11 cellular contexts compared by ENCODE assay signal in genomic region chr9:3331801-3332200, GRCh38.
DNase-seq lines count a peak whose midpoint lies in the region; ATAC-seq, FAIRE-seq and TF ChIP-seq lines count a peak whose summit lies in the region.
"Had no signal": no experiment of that assay in that cellular context is flagged by ENCODE, and none has a peak within 500 bp of the region (broad histone marks: within the 10 kb centered on the region; RNA-seq: fewer than 3 reads in every experiment).

No MANE protein-coding gene starts in this region.

- no peak overlapping the region for H3K9ac ChIP-seq in K562 (ENCODE audit: insufficient read depth in 1 of 2, low read depth in 2 of 2, low read length in 2 of 2)

- H3K9me3 Mint-ChIP-seq in nephron progenitor cell = no peaks in the 10 kb centered on the region
- no peaks in the 10 kb centered on the region for H3K9me3 Mint-ChIP-seq in activated T-cell treated with anti-CD3 and anti-CD28 coated beads, Interleukin-2, amount 50 U/mL, for 72 hours
- H3K9me3 Mint-ChIP-seq: activated T-cell treated with anti-CD3 and anti-CD28 coated beads, Interleukin-2, amount 50 U/mL, for 4 hours had no signal

- no peak overlapping the region for H3K4me3 Mint-ChIP-seq in nephron progenitor cell
- H3K4me3 Mint-ChIP-seq in activated T-cell treated with anti-CD3 and anti-CD28 coated beads, Interleukin-2, amount 50 U/mL, for 72 hours = no peak overlapping the region
- H3K4me3 Mint-ChIP-seq: activated T-cell treated with anti-CD3 and anti-CD28 coated beads, Interleukin-2, amount 50 U/mL, for 4 hours had no signal

- H3K4me1 Mint-ChIP-seq in nephron progenitor cell = no peaks in the 10 kb centered on the region
- no peaks in the 10 kb centered on the region for H3K4me1 Mint-ChIP-seq in activated T-cell treated with anti-CD3 and anti-CD28 coated beads, Interleukin-2, amount 50 U/mL, for 72 hours (ENCODE audit: low read depth)

- TF ChIP-seq EP300 in Ishikawa (IDR thresholded peaks at IDR 0.05; ENCODE audit: borderline replicate concordance) (no peak), K562 (IDR thresholded peaks at IDR 0.05; ENCODE audit: low read length) (no peak)

- H4K20me1 ChIP-seq in K562 (replicated peaks; ENCODE audit: control insufficient read depth, insufficient read depth, low read length) = no peaks in the 10 kb centered on the region

- no peak overlapping the region for H2AFZ ChIP-seq in K562 (ENCODE audit: low read depth, low read length)

- H3K9me1 ChIP-seq in K562 (ENCODE audit: control insufficient read depth, insufficient read depth, low read length) = no peaks in the 10 kb centered on the region

- H3K27ac Mint-ChIP-seq in nephron progenitor cell = no peak overlapping the region
- H3K27ac Mint-ChIP-seq in activated T-cell treated with anti-CD3 and anti-CD28 coated beads, Interleukin-2, amount 50 U/mL, for 72 hours = no peak overlapping the region

- no peaks in the 10 kb centered on the region for H3K36me3 ChIP-seq in K562 (ENCODE audit: control insufficient read depth, insufficient read depth, low read length)

- 51% methylated on average over 2 of the region's 2 CpGs for WGBS in K562 (ENCODE audit: insufficient coverage, low coverage, missing lambda C conversion rate)

- peak; percentile 26 for FAIRE-seq in K562 (lab: Jason Lieb, UNC)
- FAIRE-seq: endometrium had no signal

- H3K79me2 ChIP-seq in K562 (ENCODE audit: control insufficient read depth, insufficient read depth, low read length) = no peaks in the 10 kb centered on the region

- H3K27ac ChIP-seq in K562 (ENCODE audit: extremely low read depth, low read depth, low read length) = no peak overlapping the region

- TF ChIP-seq RAD21 in Ishikawa (IDR thresholded peaks at IDR 0.05; ENCODE audit: low read depth) (peak; percentile 45; the same call in 1 of the 2 replicates), K562 (CRISPR knock-in tag; conservative IDR thresholded peaks at IDR 0.05 in 1 of 2, IDR thresholded peaks at IDR 0.05 in 1 of 2) (peak in 1 of 2 experiments; percentile 31; a peak in 2 of 4 replicates)

- POLR2A ChIA-PET in K562 (lab: Yijun Ruan, JAX) = no interaction called here

- no peaks in the 10 kb centered on the region for H3K9me3 ChIP-seq in K562 (replicated peaks; ENCODE audit: control insufficient read depth, insufficient read depth, low read depth, low read length)

- no peak for TF ChIP-seq POLR2A in K562 (conservative IDR thresholded peaks at IDR 0.05)

- DNase-seq in SHP77 treated with DMSO at 0.1 percent for 48 hours (lab: John Stamatoyannopoulos, UW) = peak; percentile 0
- DNase-seq in SHP77 (lab: John Stamatoyannopoulos, UW) = no peak
- peak in 2 of 4 experiments; percentile 8 to 12 for DNase-seq in K562 (ENCODE audit: extremely low read depth in 1 of 4, low spot score in 3 of 4)
- no peak for DNase-seq in nephron progenitor cell
- DNase-seq in activated T-cell treated with anti-CD3 and anti-CD28 coated beads, Interleukin-2, amount 50 U/mL, for 72 hours = no peak
- DNase-seq: activated T-cell treated with anti-CD3 and anti-CD28 coated beads, Interleukin-2, amount 50 U/mL, for 4 hours; C1 segment of cervical spinal cord had no signal

- no peak overlapping the region for H3K4me3 ChIP-seq in K562

- no TSS peak for BruUV-seq in K562 (replicated peaks; lab: Mats Ljungman, UMichigan)

- peaks cover 0 to 4% of the 10 kb centered on the region in 2 experiments; a peak in 1 of 5 replicates for H3K4me1 ChIP-seq in K562 (replicated peaks in 1 of 2; ENCODE audit: control insufficient read depth in 2 of 2, insufficient read depth in 2 of 2, low read length in 2 of 2)

- TF ChIP-seq CTCF in K562 (IDR thresholded peaks at IDR 0.05 in 2 of 3, conservative IDR thresholded peaks at IDR 0.05 in 1 of 3; ENCODE audit: insufficient read depth in 2 of 3, low read depth in 1 of 3, low read length in 3 of 3) = peak; percentile 19 to 40 (median 34); a peak in 3 of 6 replicates
- TF ChIP-seq CTCF in nephron progenitor cell (IDR thresholded peaks at IDR 0.05) = peak; percentile 32

- peaks cover 8% of the 10 kb centered on the region for H3K36me3 Mint-ChIP-seq in nephron progenitor cell (ENCODE audit: low read depth)
- peaks cover 0 to 2% of the 10 kb centered on the region in 2 donors for H3K36me3 Mint-ChIP-seq in activated T-cell treated with anti-CD3 and anti-CD28 coated beads, Interleukin-2, amount 50 U/mL, for 72 hours (ENCODE audit: insufficient read depth in 2 of 2)

- intact Hi-C loops in K562 (cut with micrococcal nuclease) = loop anchor here (10.0 kb wide), 1 partner anchor 133 kb away; no protein-coding TSS in a partner anchor

- no peaks in the 10 kb centered on the region for H3K27me3 Mint-ChIP-seq in nephron progenitor cell (ENCODE audit: low read depth, poor library complexity)
- no peaks in the 10 kb centered on the region for H3K27me3 Mint-ChIP-seq in activated T-cell treated with anti-CD3 and anti-CD28 coated beads, Interleukin-2, amount 50 U/mL, for 72 hours (ENCODE audit: low read depth)

- no peak overlapping the region for H3K4me2 ChIP-seq in K562 (ENCODE audit: insufficient read depth, low read length)

- ATAC-seq in K562 (0 out of 3 replicates have a peak, but pooled peaks have one; percentile 52), GM21619 (IDR thresholded peaks at IDR 0.05; ENCODE audit: unreplicated experiment) (no peak), HG03565 (IDR thresholded peaks at IDR 0.05; ENCODE audit: unreplicated experiment) (no peak)
- no peak for ATAC-seq in activated T-cell treated with anti-CD3 and anti-CD28 coated beads, Interleukin-2, amount 50 U/mL, for 72 hours (replicated peaks in 1 of 2)
- ATAC-seq: activated T-cell treated with anti-CD3 and anti-CD28 coated beads, Interleukin-2, amount 50 U/mL, for 4 hours had no signal

- in situ Hi-C loops in K562 (cut with MboI) = no loop called here

- no peaks in the 10 kb centered on the region for H3K27me3 ChIP-seq in K562 (ENCODE audit: control insufficient read depth in 2 of 2, insufficient read depth in 2 of 2, low read length in 2 of 2)

- CTCF ChIA-PET in K562 (lab: Yijun Ruan, JAX; ENCODE audit: low intra/inter-chr PET ratio) = no interaction called here

TF ChIP-seq in Ishikawa, 13 proteins besides CTCF, POLR2A, EP300 and RAD21 (continues in another document):
- TF ChIP-seq, protein P1, sequence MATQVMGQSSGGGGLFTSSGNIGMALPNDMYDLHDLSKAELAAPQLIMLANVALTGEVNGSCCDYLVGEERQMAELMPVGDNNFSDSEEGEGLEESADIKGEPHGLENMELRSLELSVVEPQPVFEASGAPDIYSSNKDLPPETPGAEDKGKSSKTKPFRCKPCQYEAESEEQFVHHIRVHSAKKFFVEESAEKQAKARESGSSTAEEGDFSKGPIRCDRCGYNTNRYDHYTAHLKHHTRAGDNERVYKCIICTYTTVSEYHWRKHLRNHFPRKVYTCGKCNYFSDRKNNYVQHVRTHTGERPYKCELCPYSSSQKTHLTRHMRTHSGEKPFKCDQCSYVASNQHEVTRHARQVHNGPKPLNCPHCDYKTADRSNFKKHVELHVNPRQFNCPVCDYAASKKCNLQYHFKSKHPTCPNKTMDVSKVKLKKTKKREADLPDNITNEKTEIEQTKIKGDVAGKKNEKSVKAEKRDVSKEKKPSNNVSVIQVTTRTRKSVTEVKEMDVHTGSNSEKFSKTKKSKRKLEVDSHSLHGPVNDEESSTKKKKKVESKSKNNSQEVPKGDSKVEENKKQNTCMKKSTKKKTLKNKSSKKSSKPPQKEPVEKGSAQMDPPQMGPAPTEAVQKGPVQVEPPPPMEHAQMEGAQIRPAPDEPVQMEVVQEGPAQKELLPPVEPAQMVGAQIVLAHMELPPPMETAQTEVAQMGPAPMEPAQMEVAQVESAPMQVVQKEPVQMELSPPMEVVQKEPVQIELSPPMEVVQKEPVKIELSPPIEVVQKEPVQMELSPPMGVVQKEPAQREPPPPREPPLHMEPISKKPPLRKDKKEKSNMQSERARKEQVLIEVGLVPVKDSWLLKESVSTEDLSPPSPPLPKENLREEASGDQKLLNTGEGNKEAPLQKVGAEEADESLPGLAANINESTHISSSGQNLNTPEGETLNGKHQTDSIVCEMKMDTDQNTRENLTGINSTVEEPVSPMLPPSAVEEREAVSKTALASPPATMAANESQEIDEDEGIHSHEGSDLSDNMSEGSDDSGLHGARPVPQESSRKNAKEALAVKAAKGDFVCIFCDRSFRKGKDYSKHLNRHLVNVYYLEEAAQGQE (IDR thresholded peaks at IDR 0.05; ENCODE audit: low read depth) = no peak

TF ChIP-seq in K562, 482 proteins besides CTCF, POLR2A, EP300 and RAD21 (continues in another document):
- TF ChIP-seq RHOXF2B (CRISPR knock-in tag; conservative IDR thresholded peaks at IDR 0.05) = no peak
- TF ChIP-seq ADNP (tag; IDR thresholded peaks at IDR 0.05) = no peak
